ENCODE assay signal across 9 cellular contexts in the genomic region with DNA sequence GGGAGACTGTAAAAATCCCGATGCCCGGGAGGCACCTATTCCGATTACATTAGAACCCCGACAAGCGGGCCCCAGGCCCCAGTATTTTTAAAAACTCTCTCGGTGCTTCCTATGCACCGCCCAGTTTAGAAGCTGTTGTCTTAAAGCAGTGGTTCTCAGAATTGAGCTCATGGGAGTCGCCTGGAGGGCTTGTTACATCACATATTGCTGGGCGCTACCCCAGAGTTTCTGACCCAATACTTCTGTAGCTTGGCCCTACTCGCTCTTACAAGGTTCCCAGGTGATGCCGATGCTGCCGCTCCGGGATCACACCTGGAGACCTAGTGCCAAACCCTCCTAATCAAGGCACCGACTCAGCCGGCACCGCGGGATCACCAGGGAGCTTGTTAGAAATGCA. TPM values are rescaled to one million over a fixed set of nuclear protein-coding genes. Genes with fewer than 3 reads are reported as not detected.
DNase-seq lines count a peak whose midpoint lies in the region; ATAC-seq and TF ChIP-seq lines count a peak whose summit lies in the region.
"Had no signal": no experiment of that assay in that cellular context is flagged by ENCODE, and none has a peak within 500 bp of the region (broad histone marks: within the 10 kb centered on the region; RNA-seq: fewer than 3 reads in every experiment).

No MANE protein-coding gene starts in this region.

- no peaks in the 10 kb centered on the region for H3K27me3 ChIP-seq in PC-9 (ENCODE audit: insufficient read depth, low read depth)
- peaks cover 0 to 15% (median 7%) of the 10 kb centered on the region in 3 donors for H3K27me3 ChIP-seq in stomach

- TF ChIP-seq EP300 in stomach (IDR thresholded peaks at IDR 0.05): no peak

- no peak for TF ChIP-seq CTCF in HEK293 (tag by site-specific recombination; IDR thresholded peaks at IDR 0.05)
- TF ChIP-seq CTCF in PC-9 (conservative IDR thresholded peaks at IDR 0.05): no peak; the same call in 1 of the 2 replicates
- TF ChIP-seq CTCF in stomach (IDR thresholded peaks at IDR 0.05): no peak

- BruUV-seq in PC-9 (replicated peaks; lab: Mats Ljungman, UMichigan): no TSS peak

- H3K27ac ChIP-seq in HEK293 (ENCODE audit: extremely low read depth, low read depth, low read length): no peak overlapping the region
- peak overlapping the region; percentile 75; the same call in 1 of the 2 replicates for H3K27ac ChIP-seq in PC-9
- H3K27ac ChIP-seq in stomach: peak overlapping the region in 4 of 5 donors; percentile 54 to 80 (median 68)
- H3K27ac ChIP-seq: neutrophil had no signal

- H3K9me3 ChIP-seq in HEK293 (ENCODE audit: control insufficient read depth, insufficient read depth, low read depth, low read length) (no peaks in the 10 kb centered on the region), PC-9 (ENCODE audit: insufficient read depth, low read depth) (peaks cover 24% of the 10 kb centered on the region), stomach (peaks cover 0 to 14% (median 11%) of the 10 kb centered on the region in 4 donors)
- H3K9me3 ChIP-seq: neutrophil had no signal

- CTCF ChIA-PET in HEK293 (lab: Yijun Ruan, JAX) (interaction anchor here (0.6 to 3.8 kb wide), 31 partner anchors 11 to 1401 kb away, joined by 3 to 40 read pairs (median 4); partner anchors contain the start of gene HES1), PC-9 (lab: Charles Lee) (interaction anchor here (0.6 to 2.1 kb wide), 20 partner anchors 15 to 746 kb away, joined by 3 to 23 read pairs (median 4); partner anchors contain the start of gene CPN2)

- H3K36me3 ChIP-seq in HEK293 (ENCODE audit: control insufficient read depth in 2 of 2, insufficient read depth in 1 of 2, low read length in 2 of 2): no peaks in the 10 kb centered on the region
- H3K36me3 ChIP-seq in PC-9 (ENCODE audit: low read depth): peaks cover 31% of the 10 kb centered on the region
- H3K36me3 ChIP-seq in stomach: no peaks in the 10 kb centered on the region
- H3K36me3 ChIP-seq: neutrophil had no signal

- H3K4me2 ChIP-seq in PC-9: peak overlapping the region; percentile 80

- no peak overlapping the region for H3K4me3 ChIP-seq in HEK293 (ENCODE audit: low read depth, low read length)
- peak overlapping the region; percentile 51; the same call in 1 of the 2 replicates for H3K4me3 ChIP-seq in PC-9
- peak overlapping the region; percentile 49 to 52 (median 50) for H3K4me3 ChIP-seq in stomach

- WGBS in stomach, 5 donors: 21 to 41% (median 28%) methylated on average over 15 to 17 of the region's 17 CpGs

- no peaks in the 10 kb centered on the region for H3K9me2 ChIP-seq in PC-9 (ENCODE audit: insufficient read depth)

- no peak overlapping the region for H2AFZ ChIP-seq in PC-9

- intact Hi-C loops in PC-9 (cut with micrococcal nuclease; ENCODE audit: unreplicated experiment): loop anchor here (1.0 to 10.0 kb wide), 14 partner anchors 20 to 851 kb away; no protein-coding TSS in a partner anchor
- intact Hi-C loops in Right ventricle myocardium superior (cut with DNase I): loop anchor here (2.0 to 5.0 kb wide), 3 partner anchors 159 to 535 kb away; no protein-coding TSS in a partner anchor
- intact Hi-C loops in stomach (cut with DNase I; ENCODE audit: low total_unique reads): loop anchor here (5.0 kb wide), 1 partner anchor 539 kb away; no protein-coding TSS in a partner anchor

- H4K20me1 ChIP-seq in PC-9 (ENCODE audit: insufficient read depth): no peaks in the 10 kb centered on the region

- no peak for TF ChIP-seq POLR2A in stomach (IDR thresholded peaks at IDR 0.05)

- POLR2A ChIA-PET in HEK293 (lab: Yijun Ruan, JAX): interaction anchor here (1.4 to 6.0 kb wide), 3 partner anchors 178 to 535 kb away, joined by 9 to 145 read pairs (median 13); partner anchors contain the start of gene HES1
- POLR2A ChIA-PET in PC-9 (lab: Charles Lee; ENCODE audit: unreplicated experiment): interaction anchor here (0.5 to 1.4 kb wide), 10 partner anchors 70 to 1500 kb away, joined by 3 to 34 read pairs (median 6); no protein-coding TSS in a partner anchor

- H3K79me2 ChIP-seq in PC-9 (ENCODE audit: low read depth): peaks cover 29% of the 10 kb centered on the region

- H3K4me1 ChIP-seq in HEK293 (ENCODE audit: control insufficient read depth, insufficient read depth, low read length) (no peaks in the 10 kb centered on the region; the same call in 1 of the 2 replicates), PC-9 (replicated peaks; ENCODE audit: insufficient read depth) (peaks cover 33% of the 10 kb centered on the region), stomach (peaks cover 14 to 64% (median 48%) of the 10 kb centered on the region in 4 donors)

- DNase-seq in PC-9 (no peak), Right ventricle myocardium superior (no peak), stomach (no peak), dermis blood vessel endothelial cell (no peak), NCI-H524 (lab: John Stamatoyannopoulos, UW) (no peak), NCI-H2227 treated with DMSO at 0.1 percent for 48 hours (lab: John Stamatoyannopoulos, UW) (no peak)

- peaks cover 35% of the 10 kb centered on the region for H3F3A ChIP-seq in PC-9 (ENCODE audit: insufficient read depth, low read depth)

- ATAC-seq in GM18508 (IDR thresholded peaks at IDR 0.05; ENCODE audit: insufficient read depth, unreplicated experiment) (peak; percentile 13), Right ventricle myocardium superior (ENCODE audit: poor library complexity) (peak; percentile 43)

TF ChIP-seq in HEK293, 187 proteins besides CTCF, POLR2A, EP300 and RAD21:
- TF ChIP-seq ZBTB20 (tag by site-specific recombination; IDR thresholded peaks at IDR 0.05): peak; percentile 96
- no peak for TF ChIP-seq ZNF473 (tag by site-specific recombination; IDR thresholded peaks at IDR 0.05)

RNA-seq across cellular contexts. Expression of gene CPN2, which starts 35.2 kb away (rescaled TPM):
- total RNA-seq in PC-9 (2021) (not detected in 2 replicates), Right ventricle myocardium superior (2.4 TPM), stomach (not detected), dermis blood vessel endothelial cell (not detected in 2 replicates)
- not detected for polyA plus RNA-seq in stomach

RNA-seq across cellular contexts. Expression of gene LRRC15, which starts 53.6 kb away (rescaled TPM):
- total RNA-seq in PC-9 (2021) (0.08 TPM in 1 of 2 replicates, not detected in the other), Right ventricle myocardium superior (0.16 TPM), stomach (under 1 TPM in 2 of 5 donors, not detected in 3; 0.37 to 0.43 TPM), dermis blood vessel endothelial cell (0.28 and 0.51 TPM in 2 replicates)
- 1 to 10 TPM in 2 of 3 donors, under 1 TPM in 1; 0.03 to 1.7 (median 1.1) TPM for polyA plus RNA-seq in stomach
